In the genomic region with DNA sequence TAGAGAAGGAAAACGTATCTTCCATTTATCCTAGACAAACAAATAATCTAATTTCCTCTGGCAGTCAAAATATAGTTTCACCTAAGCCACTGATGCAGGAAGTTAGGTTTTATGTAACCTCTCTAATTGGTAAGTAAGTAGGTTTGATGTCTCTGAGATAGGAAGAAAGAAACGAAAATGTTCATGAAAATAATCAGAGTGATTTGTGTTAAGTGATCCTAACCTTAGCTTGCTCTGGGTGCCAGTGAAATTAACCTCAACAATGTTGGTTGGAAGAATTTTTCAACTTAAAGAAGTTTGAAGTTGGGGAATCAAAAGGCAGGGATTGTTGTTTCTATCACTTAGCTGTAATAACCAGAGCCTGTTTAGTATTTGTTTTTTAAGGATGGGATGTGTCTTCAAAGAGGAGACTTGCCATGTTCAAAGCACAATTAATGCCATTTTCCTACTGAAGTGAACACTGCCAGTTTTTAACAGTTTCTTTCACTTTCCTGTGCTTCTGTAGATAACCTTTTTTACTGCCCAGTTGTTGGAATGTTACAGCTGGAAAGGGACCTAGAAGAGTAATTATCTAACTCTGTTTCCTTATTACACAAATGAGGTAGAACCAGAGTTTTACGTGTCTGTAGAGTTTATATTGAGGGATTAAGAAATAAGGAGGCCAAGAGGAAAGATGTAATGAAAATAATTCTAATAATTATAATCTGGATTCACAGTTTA, we compare ENCODE assay signal across 9 cellular contexts. TPM values are rescaled to one million over a fixed set of nuclear protein-coding genes. Genes with fewer than 3 reads are reported as not detected.
DNase-seq lines count a peak whose midpoint lies in the region; ATAC-seq and TF ChIP-seq lines count a peak whose summit lies in the region.
"Had no signal": no experiment of that assay in that cellular context is flagged by ENCODE, and none has a peak within 500 bp of the region (broad histone marks: within the 10 kb centered on the region; RNA-seq: fewer than 3 reads in every experiment).

No MANE protein-coding gene starts in this region.

- POLR2A ChIA-PET in A673 (lab: Charles Lee; ENCODE audit: low non-redundant PET), result interaction anchor here (0.6 kb wide), 1 partner anchor 14 kb away, joined by 3 read pairs; no protein-coding TSS in a partner anchor

- peaks cover 31% of the 10 kb centered on the region for H3K4me1 Mint-ChIP-seq in nephron

- no peaks in the 10 kb centered on the region for H4K20me1 ChIP-seq in Karpas-422 (ENCODE audit: insufficient read depth, low read depth, low read length)

- no peak overlapping the region for H3K4me3 Mint-ChIP-seq in nephron

- no peak overlapping the region for H3K4me3 ChIP-seq in A673 (ENCODE audit: low read depth, low read length, poor library complexity, severe bottlenecking)
- H3K4me3 ChIP-seq in Karpas-422 (ENCODE audit: low read length), result peak overlapping the region; percentile 10; the same call in 1 of the 2 replicates

- CTCF ChIA-PET in A673 (lab: Charles Lee), result interaction anchor here (0.6 kb wide), 1 partner anchor 272 kb away, joined by 5 read pairs; no protein-coding TSS in a partner anchor

- H3K9me2 ChIP-seq in Karpas-422 (replicated peaks; ENCODE audit: insufficient read depth, low read length), result no peaks in the 10 kb centered on the region

- TSS peak; percentile 15 for BruUV-seq in A673 (replicated peaks; lab: Mats Ljungman, UMichigan)

- no peak overlapping the region for H2AFZ ChIP-seq in Karpas-422 (ENCODE audit: low read length)

- DNase-seq in A673 (ENCODE audit: low spot score) (no peak), Karpas-422 (no peak), cerebellar cortex (ENCODE audit: low spot score) (peak; percentile 22), putamen (ENCODE audit: low spot score) (no peak), NCI-H2107 (lab: John Stamatoyannopoulos, UW) (no peak), NCI-H1417 treated with DMSO at 0.1 percent for 48 hours (lab: John Stamatoyannopoulos, UW) (no peak)
- DNase-seq: glutamatergic neuron had no signal

- H3K36me3 Mint-ChIP-seq in nephron (ENCODE audit: low read depth), result peaks cover 33% of the 10 kb centered on the region

- H3K27ac ChIP-seq in A673 (ENCODE audit: low read depth, low read length, poor library complexity, severe bottlenecking), result peak overlapping the region; percentile 62
- peak overlapping the region; percentile 57 for H3K27ac ChIP-seq in Karpas-422 (ENCODE audit: low read length)

- H3K79me2 ChIP-seq in Karpas-422 (ENCODE audit: low read length), result peaks cover 95% of the 10 kb centered on the region

- H3K4me2 ChIP-seq in Karpas-422 (ENCODE audit: low read depth, low read length, poor library complexity, severe bottlenecking), result peak overlapping the region; percentile 51

- H3K36me3 ChIP-seq in A673 (ENCODE audit: insufficient read depth, low read length, poor library complexity, severe bottlenecking), result peaks cover 28% of the 10 kb centered on the region
- peaks cover 11% of the 10 kb centered on the region for H3K36me3 ChIP-seq in Karpas-422 (ENCODE audit: insufficient read depth, low read length)

- H3K27me3 Mint-ChIP-seq in nephron (ENCODE audit: low read depth), result no peaks in the 10 kb centered on the region

- H3K27me3 ChIP-seq in A673 (replicated peaks; ENCODE audit: insufficient read depth, low read depth, low read length, poor library complexity) (no peaks in the 10 kb centered on the region), Karpas-422 (ENCODE audit: low read length) (no peaks in the 10 kb centered on the region)

- peak overlapping the region; percentile 28 to 69 (median 62) for H3K27ac Mint-ChIP-seq in nephron

- H3K9me3 ChIP-seq in A673 (ENCODE audit: low read depth, low read length, poor library complexity, severe bottlenecking) (peaks cover 11% of the 10 kb centered on the region), Karpas-422 (ENCODE audit: low read length) (no peaks in the 10 kb centered on the region)

- ATAC-seq in HG03521 (IDR thresholded peaks at IDR 0.05; ENCODE audit: unreplicated experiment), result no peak

- peaks cover 4% of the 10 kb centered on the region for H3K9me3 Mint-ChIP-seq in nephron

- intact Hi-C loops in A673 (cut with micrococcal nuclease; ENCODE audit: unreplicated experiment), result no loop called here

- H3K9ac ChIP-seq in Karpas-422 (ENCODE audit: low read length), result peak overlapping the region; percentile 14; the same call in 1 of the 2 replicates

- H3K4me1 ChIP-seq in A673 (ENCODE audit: insufficient read depth, low read length, poor library complexity, severe bottlenecking), result peaks cover 38% of the 10 kb centered on the region
- peaks cover 29% of the 10 kb centered on the region for H3K4me1 ChIP-seq in Karpas-422 (ENCODE audit: low read length)

- TF ChIP-seq CTCF in A673 (conservative IDR thresholded peaks at IDR 0.05; ENCODE audit: low read depth, low read length) (no peak), nephron (IDR thresholded peaks at IDR 0.05; ENCODE audit: unreplicated experiment in 3 of 3) (no peak)

RNA-seq across cellular contexts. Expression of gene HIPK1, which starts 18.4 kb away (rescaled TPM):
- total RNA-seq in A673 (2021), result 71.8 and 81.3 TPM in 2 replicates
- 25.7 and 36.0 TPM in 2 replicates for total RNA-seq in Karpas-422 (2014; rRNA removed; shearing (Covaris generic); ENCODE audit: low replicate concordance)

RNA-seq across cellular contexts. Expression of gene OLFML3, which starts 31.7 kb away (rescaled TPM):
- total RNA-seq in A673 (2021), result 319 and 349 TPM in 2 replicates
- 0.18 and 0.26 TPM in 2 replicates for total RNA-seq in Karpas-422 (2014; rRNA removed; shearing (Covaris generic); ENCODE audit: low replicate concordance)

RNA-seq across cellular contexts. Expression of gene DCLRE1B, which starts 42.4 kb away (rescaled TPM):
- 30.2 and 34.6 TPM in 2 replicates for total RNA-seq in A673 (2021)
- total RNA-seq in Karpas-422 (2014; rRNA removed; shearing (Covaris generic); ENCODE audit: low replicate concordance), result 7.6 and 11.3 TPM in 2 replicates

RNA-seq across cellular contexts. Expression of gene AP4B1, which starts 42.9 kb away (rescaled TPM):
- 42.7 and 48.9 TPM in 2 replicates for total RNA-seq in A673 (2021)
- 35.3 and 64.0 TPM in 2 replicates for total RNA-seq in Karpas-422 (2014; rRNA removed; shearing (Covaris generic); ENCODE audit: low replicate concordance)

Comparison
In these comparisons a context has a peak if more than half of its experiments do, and no peak if none do; other contexts are left out.
1. RNA of gene OLFML3, which starts 31.7 kb away (total RNA-seq): 319 to 349 TPM in A673; 0.18 to 0.26 TPM in Karpas-422; every median in the first group is over 100 times any median in the second.